ENCODE assay signal across 11 cellular contexts in the genomic region with DNA sequence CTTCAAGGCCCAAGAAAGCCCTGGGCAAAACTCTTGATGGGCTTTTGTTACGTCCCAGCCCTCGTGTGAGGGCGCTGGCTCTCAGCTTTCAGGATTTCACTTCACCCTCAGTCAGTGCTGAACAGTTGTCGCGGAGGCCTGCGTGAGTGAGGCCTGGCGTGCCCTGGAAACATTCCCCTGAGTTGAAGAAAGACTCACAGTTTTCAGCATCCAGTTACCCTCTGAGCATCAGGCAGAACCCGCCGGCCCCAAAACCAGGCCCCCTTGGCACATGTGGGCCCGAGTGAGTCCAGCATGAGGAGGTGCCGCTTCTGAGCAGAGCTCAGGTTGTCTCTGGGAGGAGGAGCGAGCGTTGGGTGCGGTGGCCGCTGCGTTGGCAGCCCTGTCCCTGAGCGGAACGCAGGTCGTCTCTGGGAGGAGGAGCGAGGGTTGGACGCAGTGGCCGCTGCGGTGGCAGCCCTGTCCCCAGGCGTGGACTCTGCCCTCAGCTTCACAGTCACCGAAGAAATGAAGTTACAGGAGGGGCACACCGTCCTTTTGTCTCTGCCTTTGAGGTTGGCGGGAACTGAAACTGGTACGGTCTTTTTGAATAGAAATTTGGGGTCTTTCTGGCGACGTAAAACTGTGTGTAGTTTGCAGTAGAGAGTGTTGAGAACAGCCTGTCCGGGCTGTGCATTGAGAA. TPM values are rescaled to one million over a fixed set of nuclear protein-coding genes. Genes with fewer than 3 reads are reported as not detected.
DNase-seq lines count a peak whose midpoint lies in the region; ATAC-seq lines count a peak whose summit lies in the region.
"Had no signal": no experiment of that assay in that cellular context is flagged by ENCODE, and none has a peak within 500 bp of the region (broad histone marks: within the 10 kb centered on the region; RNA-seq: fewer than 3 reads in every experiment).

A gene with protein sequence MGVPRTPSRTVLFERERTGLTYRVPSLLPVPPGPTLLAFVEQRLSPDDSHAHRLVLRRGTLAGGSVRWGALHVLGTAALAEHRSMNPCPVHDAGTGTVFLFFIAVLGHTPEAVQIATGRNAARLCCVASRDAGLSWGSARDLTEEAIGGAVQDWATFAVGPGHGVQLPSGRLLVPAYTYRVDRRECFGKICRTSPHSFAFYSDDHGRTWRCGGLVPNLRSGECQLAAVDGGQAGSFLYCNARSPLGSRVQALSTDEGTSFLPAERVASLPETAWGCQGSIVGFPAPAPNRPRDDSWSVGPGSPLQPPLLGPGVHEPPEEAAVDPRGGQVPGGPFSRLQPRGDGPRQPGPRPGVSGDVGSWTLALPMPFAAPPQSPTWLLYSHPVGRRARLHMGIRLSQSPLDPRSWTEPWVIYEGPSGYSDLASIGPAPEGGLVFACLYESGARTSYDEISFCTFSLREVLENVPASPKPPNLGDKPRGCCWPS (plus strand): TSS at position 493 of the 682 bp plus-strand sequence. CDS start 5,292 bp downstream, outside the sequence.

- no peak within 1 kb of the TSS for H3K9ac ChIP-seq in neuronal stem cell (ENCODE audit: low read depth, low read length, poor library complexity)

- H3K4me1 ChIP-seq in neuronal stem cell (ENCODE audit: control insufficient read depth in 2 of 2, insufficient read depth in 1 of 2, low read depth in 1 of 2, low read length in 2 of 2), result peaks cover 16 to 18% of the 10 kb centered on the region in 2 donors

- ATAC-seq in T-helper 17 cell (no peak), GM21528 (IDR thresholded peaks at IDR 0.05; ENCODE audit: low FRiP score, unreplicated experiment) (no peak)

- peak within 1 kb of the TSS in 1 of 2 donors; percentile 18 for H3K4me3 ChIP-seq in neuronal stem cell (ENCODE audit: low read length in 2 of 2)
- no peak within 1 kb of the TSS for H3K4me3 ChIP-seq in MG63

- H3K18ac ChIP-seq in neuronal stem cell (ENCODE audit: low read length), result peak within 1 kb of the TSS; percentile 81

- no peaks in the 10 kb centered on the region for H3K9me3 ChIP-seq in T-helper 17 cell (ENCODE audit: control insufficient read depth, low read length, poor library complexity, severe bottlenecking)
- H3K9me3 ChIP-seq in neuronal stem cell (replicated peaks in 1 of 2; ENCODE audit: control insufficient read depth in 2 of 2, insufficient read depth in 1 of 2, low read depth in 1 of 2, low read length in 2 of 2), result no peaks in the 10 kb centered on the region
- no peaks in the 10 kb centered on the region for H3K9me3 ChIP-seq in MG63

- peak within 1 kb of the TSS; percentile 38 for H3K27ac ChIP-seq in neuronal stem cell (replicated peaks; ENCODE audit: low read length)

- H4K91ac ChIP-seq in neuronal stem cell (ENCODE audit: low read depth, low read length, poor library complexity), result no peak within 1 kb of the TSS

- no peak within 1 kb of the TSS for H3K23ac ChIP-seq in neuronal stem cell (ENCODE audit: low read depth, low read length, poor library complexity)

- DNase-seq in D341Med (ENCODE audit: low spot score) (peak; percentile 16), T-helper 17 cell (no peak), hepatic stellate cell (ENCODE audit: low spot score) (peak; percentile 5), neuronal stem cell (ENCODE audit: low spot score) (no peak), MG63 (no peak), NCI-H82 treated with DMSO at 0.1 percent for 48 hours (lab: John Stamatoyannopoulos, UW; ENCODE audit: unreplicated experiment) (no peak), medulla oblongata (ENCODE audit: extremely low spot score) (no peak)
- DNase-seq: NCI-H2171 treated with DMSO at 0.1 percent for 48 hours had no signal

- H3K36me3 ChIP-seq in neuronal stem cell (replicated peaks in 1 of 2; ENCODE audit: control insufficient read depth in 2 of 2, insufficient read depth in 2 of 2, low read length in 2 of 2) (no peaks in the 10 kb centered on the region), MG63 (no peaks in the 10 kb centered on the region)

- no peak within 1 kb of the TSS for H3K4me2 ChIP-seq in neuronal stem cell (ENCODE audit: insufficient read depth, low read length, poor library complexity, severe bottlenecking)

- H3K27me3 ChIP-seq in neuronal stem cell (ENCODE audit: control insufficient read depth in 3 of 3, insufficient read depth in 3 of 3, low read depth in 1 of 3, low read length in 3 of 3) (no peaks in the 10 kb centered on the region), MG63 (no peaks in the 10 kb centered on the region)

- H3K4me1 Mint-ChIP-seq in T-helper 17 cell, result peaks cover 5% of the 10 kb centered on the region

- no CpG with 5 or more reads among the region's 31 CpGs for WGBS in neuronal stem cell (ENCODE audit: extremely low coverage in 2 of 2, insufficient read length in 2 of 2, insufficient replicate concordance in 1 of 2), 2 donors

- peak within 1 kb of the TSS; percentile 91 for H2BK15ac ChIP-seq in neuronal stem cell (ENCODE audit: low read length)

- H3K27ac Mint-ChIP-seq in T-helper 17 cell, result peak within 1 kb of the TSS; percentile 88

- peak within 1 kb of the TSS; percentile 52 for H4K8ac ChIP-seq in neuronal stem cell (ENCODE audit: low read depth, low read length)

- peak within 1 kb of the TSS; percentile 97 for H3K4ac ChIP-seq in neuronal stem cell (ENCODE audit: low read length)

- no peaks in the 10 kb centered on the region for H3K79me1 ChIP-seq in neuronal stem cell (ENCODE audit: low read depth, low read length)

- peak within 1 kb of the TSS; percentile 62 for H2AFZ ChIP-seq in neuronal stem cell (ENCODE audit: low read length)

- peak within 1 kb of the TSS; percentile 63 for H2BK12ac ChIP-seq in neuronal stem cell (ENCODE audit: low read length)

- H3K36me3 Mint-ChIP-seq in T-helper 17 cell (ENCODE audit: low read depth), result no peaks in the 10 kb centered on the region

- peak within 1 kb of the TSS; percentile 48 for H3K14ac ChIP-seq in neuronal stem cell (ENCODE audit: low read length)

- peak within 1 kb of the TSS; percentile 4 for H2BK120ac ChIP-seq in neuronal stem cell (ENCODE audit: low read depth, low read length)

- H3K27me3 Mint-ChIP-seq in T-helper 17 cell, result no peaks in the 10 kb centered on the region

- H2BK5ac ChIP-seq in neuronal stem cell (ENCODE audit: low read length), result no peak within 1 kb of the TSS

- peak within 1 kb of the TSS; percentile 27 for H2AK5ac ChIP-seq in neuronal stem cell (ENCODE audit: low read depth, low read length)

- H3K4me3 Mint-ChIP-seq in T-helper 17 cell, result peak within 1 kb of the TSS; percentile 66

RNA-seq across cellular contexts. Expression of the gene that starts here (rescaled TPM):
- 1 to 10 TPM; 4.1 to 9.4 TPM for total RNA-seq in T-helper 17 cell
- 0.45 TPM for polyA plus RNA-seq in neuronal stem cell (2013, experiment 1 of 2)
- 0.37 TPM for polyA plus RNA-seq in neuronal stem cell (2013, experiment 2 of 2)
- total RNA-seq in MG63 (2014; rRNA removed; shearing (Covaris generic); ENCODE audit: low replicate concordance), result not detected in 2 replicates
- total RNA-seq: epithelial cell of proximal tubule, LHCN-M2 had no signal

Comparison
In these comparisons a context has a peak if more than half of its experiments do, and no peak if none do; other contexts are left out.
1. DNase-seq: peak in D341Med (single experiment) and hepatic stellate cell (single experiment); none in T-helper 17 cell (0 of 3), neuronal stem cell (single experiment), MG63 (single experiment), NCI-H82 treated with DMSO at 0.1 percent for 48 hours (single experiment) and medulla oblongata (single experiment).